ENCODE assay signal across 1 cellular context in the genomic region with DNA sequence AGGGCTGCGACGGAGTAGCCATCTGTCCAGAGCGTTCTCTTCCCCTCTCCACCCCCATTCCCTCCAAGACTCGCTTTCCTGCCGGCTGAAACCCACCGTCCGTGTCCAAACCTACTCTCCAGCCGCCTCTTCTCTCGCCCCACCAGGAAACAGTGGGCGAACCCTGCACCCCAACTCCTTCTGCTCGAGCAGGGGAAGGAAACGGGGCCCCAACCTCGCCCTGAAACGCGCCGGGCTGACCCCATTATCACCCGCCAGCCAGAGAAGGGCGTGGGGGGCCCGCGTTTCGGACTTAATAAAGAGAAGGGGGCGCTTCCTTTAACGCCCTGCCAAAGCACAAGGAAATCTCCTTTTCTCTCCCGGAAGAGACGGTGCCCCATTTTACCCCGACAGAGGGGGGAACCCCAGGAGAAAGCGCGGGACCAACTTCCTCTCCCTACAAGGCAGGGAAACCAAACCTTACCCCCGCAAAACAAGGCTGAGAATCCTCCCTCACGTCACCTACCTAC.
TF ChIP-seq lines count a peak whose summit lies in the region.

No MANE protein-coding gene starts in this region.

TF ChIP-seq in GM12878, 131 proteins besides CTCF, POLR2A, EP300 and RAD21 (continued from another document and continues in another):
- TF ChIP-seq, protein P1, sequence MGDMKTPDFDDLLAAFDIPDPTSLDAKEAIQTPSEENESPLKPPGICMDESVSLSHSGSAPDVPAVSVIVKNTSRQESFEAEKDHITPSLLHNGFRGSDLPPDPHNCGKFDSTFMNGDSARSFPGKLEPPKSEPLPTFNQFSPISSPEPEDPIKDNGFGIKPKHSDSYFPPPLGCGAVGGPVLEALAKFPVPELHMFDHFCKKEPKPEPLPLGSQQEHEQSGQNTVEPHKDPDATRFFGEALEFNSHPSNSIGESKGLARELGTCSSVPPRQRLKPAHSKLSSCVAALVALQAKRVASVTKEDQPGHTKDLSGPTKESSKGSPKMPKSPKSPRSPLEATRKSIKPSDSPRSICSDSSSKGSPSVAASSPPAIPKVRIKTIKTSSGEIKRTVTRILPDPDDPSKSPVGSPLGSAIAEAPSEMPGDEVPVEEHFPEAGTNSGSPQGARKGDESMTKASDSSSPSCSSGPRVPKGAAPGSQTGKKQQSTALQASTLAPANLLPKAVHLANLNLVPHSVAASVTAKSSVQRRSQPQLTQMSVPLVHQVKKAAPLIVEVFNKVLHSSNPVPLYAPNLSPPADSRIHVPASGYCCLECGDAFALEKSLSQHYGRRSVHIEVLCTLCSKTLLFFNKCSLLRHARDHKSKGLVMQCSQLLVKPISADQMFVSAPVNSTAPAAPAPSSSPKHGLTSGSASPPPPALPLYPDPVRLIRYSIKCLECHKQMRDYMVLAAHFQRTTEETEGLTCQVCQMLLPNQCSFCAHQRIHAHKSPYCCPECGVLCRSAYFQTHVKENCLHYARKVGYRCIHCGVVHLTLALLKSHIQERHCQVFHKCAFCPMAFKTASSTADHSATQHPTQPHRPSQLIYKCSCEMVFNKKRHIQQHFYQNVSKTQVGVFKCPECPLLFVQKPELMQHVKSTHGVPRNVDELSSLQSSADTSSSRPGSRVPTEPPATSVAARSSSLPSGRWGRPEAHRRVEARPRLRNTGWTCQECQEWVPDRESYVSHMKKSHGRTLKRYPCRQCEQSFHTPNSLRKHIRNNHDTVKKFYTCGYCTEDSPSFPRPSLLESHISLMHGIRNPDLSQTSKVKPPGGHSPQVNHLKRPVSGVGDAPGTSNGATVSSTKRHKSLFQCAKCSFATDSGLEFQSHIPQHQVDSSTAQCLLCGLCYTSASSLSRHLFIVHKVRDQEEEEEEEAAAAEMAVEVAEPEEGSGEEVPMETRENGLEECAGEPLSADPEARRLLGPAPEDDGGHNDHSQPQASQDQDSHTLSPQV (IDR thresholded peaks at IDR 0.05): no peak
- TF ChIP-seq GABPA (IDR thresholded peaks at IDR 0.05; ENCODE audit: low read depth) (no peak), SRF (IDR thresholded peaks at IDR 0.05; ENCODE audit: low read depth in 2 of 2, low read length in 2 of 2) (no peak), TBL1XR1 (IDR thresholded peaks at IDR 0.05; ENCODE audit: low read depth, low read length) (no peak), ASH2L (IDR thresholded peaks at IDR 0.05; ENCODE audit: borderline replicate concordance, low read depth) (no peak), ATF7 (IDR thresholded peaks at IDR 0.05; ENCODE audit: low read depth) (no peak), SUPT20H (IDR thresholded peaks at IDR 0.05; ENCODE audit: borderline replicate concordance, control insufficient read depth, low read depth, low read length) (no peak), STAT1 (conservative IDR thresholded peaks at IDR 0.05) (no peak), ZNF217 (IDR thresholded peaks at IDR 0.05) (no peak), NR2F1 (conservative IDR thresholded peaks at IDR 0.05) (no peak), SUZ12 (IDR thresholded peaks at IDR 0.05; ENCODE audit: unreplicated experiment) (no peak), ELK1 (IDR thresholded peaks at IDR 0.05; ENCODE audit: low read depth, low read length) (no peak), IRF4 (IDR thresholded peaks at IDR 0.05; ENCODE audit: low read depth, low read length) (no peak), TARDBP (IDR thresholded peaks at IDR 0.05; ENCODE audit: borderline replicate concordance) (no peak), PAX8 (IDR thresholded peaks at IDR 0.05) (no peak), KDM1A (IDR thresholded peaks at IDR 0.05; ENCODE audit: borderline replicate concordance) (no peak), CHD2 (IDR thresholded peaks at IDR 0.05; ENCODE audit: borderline replicate concordance, low read depth, low read length) (peak; percentile 47; the same call in 1 of the 2 replicates), HSF1 (IDR thresholded peaks at IDR 0.05; ENCODE audit: low read depth, low read length) (no peak), IRF5 (IDR thresholded peaks at IDR 0.05; ENCODE audit: borderline replicate concordance) (no peak), SP1 (IDR thresholded peaks at IDR 0.05; ENCODE audit: low read depth, low read length) (no peak), WRNIP1 (IDR thresholded peaks at IDR 0.05; ENCODE audit: borderline replicate concordance, low read depth, low read length) (no peak), ZBTB4 (CRISPR knock-in tag; IDR thresholded peaks at IDR 0.05) (no peak), RBBP5 (conservative IDR thresholded peaks at IDR 0.05) (no peak), BRCA1 (IDR thresholded peaks at IDR 0.05; ENCODE audit: low read depth, low read length) (no peak)
- TF ChIP-seq, protein P2, sequence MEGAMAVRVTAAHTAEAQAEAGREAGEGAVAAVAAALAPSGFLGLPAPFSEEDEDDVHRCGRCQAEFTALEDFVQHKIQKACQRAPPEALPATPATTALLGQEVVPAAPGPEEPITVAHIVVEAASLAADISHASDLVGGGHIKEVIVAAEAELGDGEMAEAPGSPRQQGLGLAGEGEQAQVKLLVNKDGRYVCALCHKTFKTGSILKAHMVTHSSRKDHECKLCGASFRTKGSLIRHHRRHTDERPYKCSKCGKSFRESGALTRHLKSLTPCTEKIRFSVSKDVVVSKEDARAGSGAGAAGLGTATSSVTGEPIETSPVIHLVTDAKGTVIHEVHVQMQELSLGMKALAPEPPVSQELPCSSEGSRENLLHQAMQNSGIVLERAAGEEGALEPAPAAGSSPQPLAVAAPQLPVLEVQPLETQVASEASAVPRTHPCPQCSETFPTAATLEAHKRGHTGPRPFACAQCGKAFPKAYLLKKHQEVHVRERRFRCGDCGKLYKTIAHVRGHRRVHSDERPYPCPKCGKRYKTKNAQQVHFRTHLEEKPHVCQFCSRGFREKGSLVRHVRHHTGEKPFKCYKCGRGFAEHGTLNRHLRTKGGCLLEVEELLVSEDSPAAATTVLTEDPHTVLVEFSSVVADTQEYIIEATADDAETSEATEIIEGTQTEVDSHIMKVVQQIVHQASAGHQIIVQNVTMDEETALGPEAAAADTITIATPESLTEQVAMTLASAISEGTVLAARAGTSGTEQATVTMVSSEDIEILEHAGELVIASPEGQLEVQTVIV (IDR thresholded peaks at IDR 0.05; ENCODE audit: borderline replicate concordance, partially characterized antibody): no peak
- TF ChIP-seq, protein P3, sequence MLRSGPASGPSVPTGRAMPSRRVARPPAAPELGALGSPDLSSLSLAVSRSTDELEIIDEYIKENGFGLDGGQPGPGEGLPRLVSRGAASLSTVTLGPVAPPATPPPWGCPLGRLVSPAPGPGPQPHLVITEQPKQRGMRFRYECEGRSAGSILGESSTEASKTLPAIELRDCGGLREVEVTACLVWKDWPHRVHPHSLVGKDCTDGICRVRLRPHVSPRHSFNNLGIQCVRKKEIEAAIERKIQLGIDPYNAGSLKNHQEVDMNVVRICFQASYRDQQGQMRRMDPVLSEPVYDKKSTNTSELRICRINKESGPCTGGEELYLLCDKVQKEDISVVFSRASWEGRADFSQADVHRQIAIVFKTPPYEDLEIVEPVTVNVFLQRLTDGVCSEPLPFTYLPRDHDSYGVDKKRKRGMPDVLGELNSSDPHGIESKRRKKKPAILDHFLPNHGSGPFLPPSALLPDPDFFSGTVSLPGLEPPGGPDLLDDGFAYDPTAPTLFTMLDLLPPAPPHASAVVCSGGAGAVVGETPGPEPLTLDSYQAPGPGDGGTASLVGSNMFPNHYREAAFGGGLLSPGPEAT (IDR thresholded peaks at IDR 0.05; ENCODE audit: low read depth): no peak
- TF ChIP-seq, protein P4, sequence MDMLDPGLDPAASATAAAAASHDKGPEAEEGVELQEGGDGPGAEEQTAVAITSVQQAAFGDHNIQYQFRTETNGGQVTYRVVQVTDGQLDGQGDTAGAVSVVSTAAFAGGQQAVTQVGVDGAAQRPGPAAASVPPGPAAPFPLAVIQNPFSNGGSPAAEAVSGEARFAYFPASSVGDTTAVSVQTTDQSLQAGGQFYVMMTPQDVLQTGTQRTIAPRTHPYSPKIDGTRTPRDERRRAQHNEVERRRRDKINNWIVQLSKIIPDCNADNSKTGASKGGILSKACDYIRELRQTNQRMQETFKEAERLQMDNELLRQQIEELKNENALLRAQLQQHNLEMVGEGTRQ (IDR thresholded peaks at IDR 0.05; ENCODE audit: borderline replicate concordance, low read depth, low read length): no peak
- TF ChIP-seq, protein P5, sequence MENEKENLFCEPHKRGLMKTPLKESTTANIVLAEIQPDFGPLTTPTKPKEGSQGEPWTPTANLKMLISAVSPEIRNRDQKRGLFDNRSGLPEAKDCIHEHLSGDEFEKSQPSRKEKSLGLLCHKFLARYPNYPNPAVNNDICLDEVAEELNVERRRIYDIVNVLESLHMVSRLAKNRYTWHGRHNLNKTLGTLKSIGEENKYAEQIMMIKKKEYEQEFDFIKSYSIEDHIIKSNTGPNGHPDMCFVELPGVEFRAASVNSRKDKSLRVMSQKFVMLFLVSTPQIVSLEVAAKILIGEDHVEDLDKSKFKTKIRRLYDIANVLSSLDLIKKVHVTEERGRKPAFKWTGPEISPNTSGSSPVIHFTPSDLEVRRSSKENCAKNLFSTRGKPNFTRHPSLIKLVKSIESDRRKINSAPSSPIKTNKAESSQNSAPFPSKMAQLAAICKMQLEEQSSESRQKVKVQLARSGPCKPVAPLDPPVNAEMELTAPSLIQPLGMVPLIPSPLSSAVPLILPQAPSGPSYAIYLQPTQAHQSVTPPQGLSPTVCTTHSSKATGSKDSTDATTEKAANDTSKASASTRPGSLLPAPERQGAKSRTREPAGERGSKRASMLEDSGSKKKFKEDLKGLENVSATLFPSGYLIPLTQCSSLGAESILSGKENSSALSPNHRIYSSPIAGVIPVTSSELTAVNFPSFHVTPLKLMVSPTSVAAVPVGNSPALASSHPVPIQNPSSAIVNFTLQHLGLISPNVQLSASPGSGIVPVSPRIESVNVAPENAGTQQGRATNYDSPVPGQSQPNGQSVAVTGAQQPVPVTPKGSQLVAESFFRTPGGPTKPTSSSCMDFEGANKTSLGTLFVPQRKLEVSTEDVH (IDR thresholded peaks at IDR 0.05; ENCODE audit: low read depth, partially characterized antibody): no peak
- TF ChIP-seq, protein P6, sequence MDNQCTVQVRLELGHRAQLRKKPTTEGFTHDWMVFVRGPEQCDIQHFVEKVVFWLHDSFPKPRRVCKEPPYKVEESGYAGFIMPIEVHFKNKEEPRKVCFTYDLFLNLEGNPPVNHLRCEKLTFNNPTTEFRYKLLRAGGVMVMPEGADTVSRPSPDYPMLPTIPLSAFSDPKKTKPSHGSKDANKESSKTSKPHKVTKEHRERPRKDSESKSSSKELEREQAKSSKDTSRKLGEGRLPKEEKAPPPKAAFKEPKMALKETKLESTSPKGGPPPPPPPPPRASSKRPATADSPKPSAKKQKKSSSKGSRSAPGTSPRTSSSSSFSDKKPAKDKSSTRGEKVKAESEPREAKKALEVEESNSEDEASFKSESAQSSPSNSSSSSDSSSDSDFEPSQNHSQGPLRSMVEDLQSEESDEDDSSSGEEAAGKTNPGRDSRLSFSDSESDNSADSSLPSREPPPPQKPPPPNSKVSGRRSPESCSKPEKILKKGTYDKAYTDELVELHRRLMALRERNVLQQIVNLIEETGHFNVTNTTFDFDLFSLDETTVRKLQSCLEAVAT (IDR thresholded peaks at IDR 0.05): peak; percentile 75; the same call in 1 of the 2 replicates
